ENCODE assay signal across 17 cellular contexts in genomic region chr7:57343901-57344622, GRCh38.
"Had no signal": no experiment of that assay in that cellular context is flagged by ENCODE, and none has a peak within 500 bp of the region (broad histone marks: within the 10 kb centered on the region; RNA-seq: fewer than 3 reads in every experiment).

No MANE protein-coding gene starts in this region.

- DNase-seq: caudate nucleus; colonic mucosa; dermis blood vessel endothelial cell; esophagus squamous epithelium; foreskin fibroblast; left lung; mesendoderm; naive B cell; stimulated activated CD4-positive, alpha-beta T cell treated with anti-CD3 and anti-CD28 coated beads, Interleukin-4, amount 100 ng/mL, for 1 hour; stimulated activated CD8-positive, alpha-beta memory T cell treated with anti-CD3 and anti-CD28 coated beads, Interleukin-4, amount 100 ng/mL, for 48 hours; stimulated activated naive CD8-positive, alpha-beta T cell treated with anti-CD3 and anti-CD28 coated beads, Interleukin-15, Interleukin-2, amounts not matched to agents 100 U/mL and 50 U/mL, for 24 hours; thyroid gland; uterus had no signal

- H3K4me3 ChIP-seq: colonic mucosa, esophagus squamous epithelium, left lung, suprapubic skin, thyroid gland, upper lobe of left lung, uterus had no signal

- H3K4me1 ChIP-seq: colonic mucosa, esophagus squamous epithelium, left lung, parathyroid adenoma, suprapubic skin, thyroid gland, upper lobe of left lung, uterus had no signal

- H3K9ac ChIP-seq: parathyroid adenoma had no signal

- H3K36me3 ChIP-seq: colonic mucosa, esophagus squamous epithelium, left lung, suprapubic skin, thyroid gland, upper lobe of left lung, uterus had no signal

- H2AFZ ChIP-seq: parathyroid adenoma had no signal

- ATAC-seq: left lung; stimulated activated effector memory CD8-positive, alpha-beta T cell treated with anti-CD3 and anti-CD28 coated beads, Interleukin-12 subunit alpha, Interleukin-12 subunit beta, amount 100 ng/mL, for 72 hours; stimulated activated naive CD8-positive, alpha-beta T cell treated with anti-CD3 and anti-CD28 coated beads, Interleukin-15, Interleukin-2, amounts not matched to agents 100 U/mL and 50 U/mL, for 24 hours had no signal

- H3K9me3 ChIP-seq: colonic mucosa, thyroid gland, uterus had no signal

- H3K27me3 ChIP-seq: colonic mucosa, esophagus squamous epithelium, left lung, suprapubic skin, thyroid gland, upper lobe of left lung, uterus had no signal

- H3K27ac ChIP-seq: colonic mucosa, esophagus squamous epithelium, left lung, parathyroid adenoma, suprapubic skin, thyroid gland, upper lobe of left lung, uterus had no signal

- H3K79me2 ChIP-seq: parathyroid adenoma had no signal
